Comparison of ENCODE assay signal across 8 cellular contexts in genomic region chr1:93180723-93181613, GRCh38. TPM values are rescaled to one million over a fixed set of nuclear protein-coding genes. Genes with fewer than 3 reads are reported as not detected.
A peak's percentile ranks its signal among the peaks of the same experiment; 100 is the strongest.
DNase-seq lines count a peak whose midpoint lies in the region; ATAC-seq, FAIRE-seq and TF ChIP-seq lines count a peak whose summit lies in the region.

TSS of gene CCDC18 (plus strand) at chr1:93180724. CDS start at chr1:93183362, 2,638 bp downstream.

- peak within 1 kb of the TSS; percentile 96 for H2AFZ ChIP-seq in K562 (ENCODE audit: low read depth, low read length)

- peak; percentile 58 for TF ChIP-seq EP300 in K562 (IDR thresholded peaks at IDR 0.05; ENCODE audit: low read length)

- FAIRE-seq in K562 (lab: Jason Lieb, UNC): peak; percentile 64

- peaks cover 88% of the 10 kb centered on the region for H3K79me2 ChIP-seq in K562 (ENCODE audit: control insufficient read depth, insufficient read depth, low read length)

- CTCF ChIA-PET in K562 (lab: Yijun Ruan, JAX; ENCODE audit: low intra/inter-chr PET ratio): no interaction called here

- H3K4me1 ChIP-seq in K562 (replicated peaks in 1 of 2; ENCODE audit: control insufficient read depth in 2 of 2, insufficient read depth in 2 of 2, low read length in 2 of 2): peaks cover 11 to 15% of the 10 kb centered on the region in 2 experiments; a peak in 2 of 5 replicates

- peaks cover 45% of the 10 kb centered on the region for H3K4me1 Mint-ChIP-seq in stimulated activated effector memory CD8-positive, alpha-beta T cell treated with anti-CD3 and anti-CD28 coated beads, Interleukin-12 subunit alpha, Interleukin-12 subunit beta, amount 100 ng/mL, for 72 hours

- peaks cover 67% of the 10 kb centered on the region for H3K36me3 Mint-ChIP-seq in stimulated activated effector memory CD8-positive, alpha-beta T cell treated with anti-CD3 and anti-CD28 coated beads, Interleukin-12 subunit alpha, Interleukin-12 subunit beta, amount 100 ng/mL, for 72 hours

- WGBS in K562 (ENCODE audit: insufficient coverage, low coverage, missing lambda C conversion rate): under 1% methylated on average over 39 of the region's 43 CpGs
- 3 to 5% methylated on average over 34 to 37 of the region's 43 CpGs for WGBS in lower leg skin, 2 donors

- peak; percentile 6 for ATAC-seq in HG03159 (IDR thresholded peaks at IDR 0.05; ENCODE audit: unreplicated experiment)
- peak; percentile 14 for ATAC-seq in K562
- ATAC-seq in stimulated activated effector memory CD8-positive, alpha-beta T cell treated with anti-CD3 and anti-CD28 coated beads, Interleukin-12 subunit alpha, Interleukin-12 subunit beta, amount 100 ng/mL, for 72 hours: peak; percentile 31
- ATAC-seq in GM19328 (IDR thresholded peaks at IDR 0.05; ENCODE audit: unreplicated experiment): no peak

- H3K27me3 ChIP-seq in K562 (ENCODE audit: control insufficient read depth in 2 of 2, insufficient read depth in 2 of 2, low read length in 2 of 2): no peaks in the 10 kb centered on the region

- DNase-seq in AG09309 (ENCODE audit: low read depth) (no peak), GM13976 (ENCODE audit: low spot score) (peak; percentile 62), SK-N-DZ (ENCODE audit: low spot score) (peak; percentile 3), K562 (ENCODE audit: extremely low read depth in 1 of 4, low spot score in 3 of 4) (peak; percentile 20 to 79 (median 44)), lower leg skin (ENCODE audit: low spot score in 2 of 2) (no peak)
- no peak for DNase-seq in stimulated activated effector memory CD8-positive, alpha-beta T cell treated with anti-CD3 and anti-CD28 coated beads, Interleukin-12 subunit alpha, Interleukin-12 subunit beta, amount 100 ng/mL, for 72 hours (ENCODE audit: low spot score in 2 of 2)

- POLR2A ChIA-PET in K562 (lab: Yijun Ruan, JAX): interaction anchor here (0.7 to 1.3 kb wide), 4 partner anchors 8 to 102 kb away, joined by 3 to 4 read pairs (median 3); partner anchors contain the start of gene MTF2

- peak within 1 kb of the TSS; percentile 92 to 99 for H3K9ac ChIP-seq in K562 (ENCODE audit: insufficient read depth in 1 of 2, low read depth in 2 of 2, low read length in 2 of 2)

- peak within 1 kb of the TSS; percentile 93 for H3K4me2 ChIP-seq in K562 (ENCODE audit: insufficient read depth, low read length)

- H3K9me3 Mint-ChIP-seq in stimulated activated effector memory CD8-positive, alpha-beta T cell treated with anti-CD3 and anti-CD28 coated beads, Interleukin-12 subunit alpha, Interleukin-12 subunit beta, amount 100 ng/mL, for 72 hours: no peaks in the 10 kb centered on the region

- peak within 1 kb of the TSS; percentile 94 for H3K27ac Mint-ChIP-seq in stimulated activated effector memory CD8-positive, alpha-beta T cell treated with anti-CD3 and anti-CD28 coated beads, Interleukin-12 subunit alpha, Interleukin-12 subunit beta, amount 100 ng/mL, for 72 hours

- in situ Hi-C loops in GM13976 (cut with MboI; ENCODE audit: low sequenced_read_pairs, unreplicated experiment) (no loop called here), K562 (cut with MboI) (no loop called here)

- peaks cover 4% of the 10 kb centered on the region for H4K20me1 ChIP-seq in K562 (replicated peaks; ENCODE audit: control insufficient read depth, insufficient read depth, low read length)

- peak within 1 kb of the TSS; percentile 89 for H3K4me3 Mint-ChIP-seq in stimulated activated effector memory CD8-positive, alpha-beta T cell treated with anti-CD3 and anti-CD28 coated beads, Interleukin-12 subunit alpha, Interleukin-12 subunit beta, amount 100 ng/mL, for 72 hours

- TF ChIP-seq POLR2A in K562 (conservative IDR thresholded peaks at IDR 0.05) (peak; percentile 89), lower leg skin (IDR thresholded peaks at IDR 0.05) (no peak)

- peaks cover 24% of the 10 kb centered on the region for H3K36me3 ChIP-seq in K562 (ENCODE audit: control insufficient read depth, insufficient read depth, low read length)

- H3K27ac ChIP-seq in K562 (ENCODE audit: extremely low read depth, low read depth, low read length): peak within 1 kb of the TSS; percentile 97

- H3K9me1 ChIP-seq in K562 (ENCODE audit: control insufficient read depth, insufficient read depth, low read length): no peaks in the 10 kb centered on the region

- TSS peak; percentile 62 for BruUV-seq in K562 (replicated peaks; lab: Mats Ljungman, UMichigan)

- intact Hi-C loops in K562 (cut with micrococcal nuclease): loop anchor here (2.0 kb wide), 1 partner anchor 102 kb away; the partner anchor contains the start of gene MTF2
- intact Hi-C loops in lower leg skin (cut with DNase I; ENCODE audit: low total_unique reads): no loop called here

- TF ChIP-seq RAD21 in K562 (CRISPR knock-in tag; conservative IDR thresholded peaks at IDR 0.05 in 1 of 2, IDR thresholded peaks at IDR 0.05 in 1 of 2): no peak

- H3K9me3 ChIP-seq in K562 (replicated peaks; ENCODE audit: control insufficient read depth, insufficient read depth, low read depth, low read length): no peaks in the 10 kb centered on the region

- TF ChIP-seq CTCF in AG09309 (IDR thresholded peaks at IDR 0.05; ENCODE audit: control insufficient read depth, insufficient read depth, low read depth, low read length, missing control alignments) (no peak), GM13976 (IDR thresholded peaks at IDR 0.05; ENCODE audit: borderline replicate concordance, control extremely low read depth, extremely low read depth, insufficient read depth, missing control alignments) (no peak), K562 (IDR thresholded peaks at IDR 0.05 in 2 of 3, conservative IDR thresholded peaks at IDR 0.05 in 1 of 3; ENCODE audit: insufficient read depth in 2 of 3, low read depth in 1 of 3, low read length in 3 of 3) (no peak), lower leg skin (IDR thresholded peaks at IDR 0.05) (no peak)

- peak within 1 kb of the TSS; percentile 96 for H3K4me3 ChIP-seq in AG09309 (ENCODE audit: control insufficient read depth, low read depth, low read length)
- peak within 1 kb of the TSS; percentile 70 for H3K4me3 ChIP-seq in K562
- peak within 1 kb of the TSS; percentile 92 for H3K4me3 ChIP-seq in lower leg skin (ENCODE audit: low read depth, poor library complexity, severe bottlenecking)

TF ChIP-seq in K562, 482 proteins besides CTCF, POLR2A, EP300 and RAD21 (continues in another document):
- TF ChIP-seq PRDM10 (IDR thresholded peaks at IDR 0.05; ENCODE audit: partially characterized antibody) (no peak), TEAD2 (tag; IDR thresholded peaks at IDR 0.05) (no peak), PURB (CRISPR knock-in tag; IDR thresholded peaks at IDR 0.05; ENCODE audit: low read depth) (no peak), ZSCAN29 (IDR thresholded peaks at IDR 0.05) (peak; percentile 71), TOE1 (IDR thresholded peaks at IDR 0.05; ENCODE audit: borderline replicate concordance) (0 out of 2 replicates have a peak, but pooled peaks have one; percentile 27), TOE1 (CRISPR knock-in tag; IDR thresholded peaks at IDR 0.05; ENCODE audit: borderline replicate concordance, low read depth) (no peak), SNAPC5 (CRISPR knock-in tag; IDR thresholded peaks at IDR 0.05) (no peak)

RNA-seq across cellular contexts. Expression of gene CCDC18, which starts in this region (rescaled TPM):
- 6.0 and 8.2 TPM in 2 replicates for polyA plus RNA-seq in SK-N-DZ (2014; cell fraction: cytosol; rRNA removed)
- polyA plus RNA-seq in SK-N-DZ (2014; cell fraction: nucleus; rRNA removed): 15.4 and 19.0 TPM in 2 replicates
- total RNA-seq in K562 (2011; cell fraction: chromatin; rRNA removed; ENCODE audit: low replicate concordance): 8.1 and 57.0 TPM in 2 replicates
- 4.2 and 9.7 TPM in 2 replicates for total RNA-seq in K562 (2011; cell fraction: nucleolus; rRNA removed)
- total RNA-seq in K562 (2011; cell fraction: nucleoplasm; rRNA removed): 9.6 and 14.3 TPM in 2 replicates
- total RNA-seq in K562 (2014; rRNA removed) (14.7 and 21.6 TPM in 2 replicates), K562 (2014; rRNA removed; fragmentation: Illumina TruSeq; extraction: Trizol) (29.5 and 35.9 TPM in 2 replicates), K562 (2015; rRNA removed; fragmentation: Illumina TruSeq; extraction: Trizol) (29.7 and 34.2 TPM in 2 replicates), K562 (2021) (20.4 TPM in 2 replicates), lower leg skin (1 to 10 TPM; 5.8 to 8.9 (median 6.5) TPM)
- polyA plus RNA-seq in K562 (2011; rRNA removed) (21.1 and 22.2 TPM in 2 replicates), K562 (2014; fragmentation: Illumina TruSeq; extraction: Trizol) (23.4 and 24.3 TPM in 2 replicates), K562 (2014; fragmentation: Nextera tagmentation; extraction: Ambion mirVana) (10 to 100 TPM; 19.5 to 24.6 TPM), K562 (2014; rRNA removed) (20.2 and 24.7 TPM in 2 replicates)
- polyA plus RNA-seq in K562 (2011; cell fraction: cytosol; rRNA removed): 1.9 and 4.5 TPM in 2 replicates
- polyA plus RNA-seq in K562 (2011; cell fraction: nucleus; rRNA removed): 15.4 and 24.3 TPM in 2 replicates
- 22.2 and 25.5 TPM in 2 replicates for polyA plus RNA-seq in K562 (2012)
- polyA minus RNA-seq in K562 (2011; rRNA and poly(A)+ RNA removed): 25.3 and 42.5 TPM in 2 replicates
- 12.2 and 14.1 TPM in 2 replicates for polyA minus RNA-seq in K562 (2011; cell fraction: cytosol; rRNA and poly(A)+ RNA removed)
- polyA minus RNA-seq in K562 (2011; cell fraction: nucleus; rRNA and poly(A)+ RNA removed): 11.0 and 25.7 TPM in 2 replicates

Comparison
In these comparisons a context has a peak if more than half of its experiments do, and no peak if none do; other contexts are left out.
1. DNase-seq: peak in GM13976 (single experiment), SK-N-DZ (single experiment) and K562 (4 of 4); none in AG09309 (single experiment), lower leg skin (0 of 2) and stimulated activated effector memory CD8-positive, alpha-beta T cell treated with anti-CD3 and anti-CD28 coated beads, Interleukin-12 subunit alpha, Interleukin-12 subunit beta, amount 100 ng/mL, for 72 hours (0 of 2).
2. Peak in every context shown above with its lines, with median percentiles within 50 percentile points of each other: H3K4me3 ChIP-seq.